In the genomic region with DNA sequence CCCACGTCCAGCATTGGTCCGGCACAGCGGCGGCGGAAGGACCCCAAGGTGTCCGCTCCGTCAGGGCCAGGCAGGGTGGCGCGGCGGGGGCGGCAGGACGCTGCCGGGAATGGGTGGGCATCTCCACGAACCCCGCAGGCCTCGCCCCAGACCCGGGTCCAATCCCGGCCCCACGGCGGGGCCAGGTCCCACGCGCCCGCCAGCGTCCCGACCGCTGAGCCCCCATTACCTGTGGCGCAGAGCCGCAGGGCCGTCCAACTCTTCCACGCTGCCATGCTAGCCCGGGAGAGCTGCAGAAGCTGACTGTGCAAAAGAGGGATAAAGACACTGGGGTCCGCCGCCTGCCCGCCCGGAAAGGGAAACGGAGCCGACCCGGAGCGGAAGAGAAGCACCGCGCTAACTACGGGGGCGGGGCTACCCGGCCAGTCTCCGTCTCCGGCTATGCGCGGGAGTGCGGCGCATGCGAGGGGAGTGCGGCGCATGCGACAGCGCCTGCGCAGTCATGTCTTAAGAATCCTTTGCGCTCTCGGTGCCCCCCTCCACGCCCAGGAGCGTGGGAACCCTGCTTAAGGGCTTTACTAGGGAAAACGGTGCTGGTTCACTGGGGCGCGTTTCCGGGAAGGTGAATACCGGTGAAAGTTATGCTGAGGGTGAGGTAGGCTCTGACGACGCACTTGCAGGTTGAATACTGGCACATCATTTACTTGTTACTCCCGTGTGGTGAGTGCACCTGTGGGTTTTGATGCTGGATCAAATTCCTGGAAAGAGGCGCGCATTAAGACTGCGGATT, we compare ENCODE assay signal across 1 cellular context.
TF ChIP-seq lines count a peak whose summit lies in the region.

A gene with protein sequence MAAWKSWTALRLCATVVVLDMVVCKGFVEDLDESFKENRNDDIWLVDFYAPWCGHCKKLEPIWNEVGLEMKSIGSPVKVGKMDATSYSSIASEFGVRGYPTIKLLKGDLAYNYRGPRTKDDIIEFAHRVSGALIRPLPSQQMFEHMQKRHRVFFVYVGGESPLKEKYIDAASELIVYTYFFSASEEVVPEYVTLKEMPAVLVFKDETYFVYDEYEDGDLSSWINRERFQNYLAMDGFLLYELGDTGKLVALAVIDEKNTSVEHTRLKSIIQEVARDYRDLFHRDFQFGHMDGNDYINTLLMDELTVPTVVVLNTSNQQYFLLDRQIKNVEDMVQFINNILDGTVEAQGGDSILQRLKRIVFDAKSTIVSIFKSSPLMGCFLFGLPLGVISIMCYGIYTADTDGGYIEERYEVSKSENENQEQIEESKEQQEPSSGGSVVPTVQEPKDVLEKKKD (minus strand): TSS at position 402 of the 790 bp plus-strand sequence. CDS start 127 bp downstream, at position 275.

TF ChIP-seq in K562, 482 proteins besides CTCF, POLR2A, EP300 and RAD21 (continued from another document and continues in another):
- TF ChIP-seq ZZZ3 (IDR thresholded peaks at IDR 0.05) = no peak
- TF ChIP-seq, protein P1, sequence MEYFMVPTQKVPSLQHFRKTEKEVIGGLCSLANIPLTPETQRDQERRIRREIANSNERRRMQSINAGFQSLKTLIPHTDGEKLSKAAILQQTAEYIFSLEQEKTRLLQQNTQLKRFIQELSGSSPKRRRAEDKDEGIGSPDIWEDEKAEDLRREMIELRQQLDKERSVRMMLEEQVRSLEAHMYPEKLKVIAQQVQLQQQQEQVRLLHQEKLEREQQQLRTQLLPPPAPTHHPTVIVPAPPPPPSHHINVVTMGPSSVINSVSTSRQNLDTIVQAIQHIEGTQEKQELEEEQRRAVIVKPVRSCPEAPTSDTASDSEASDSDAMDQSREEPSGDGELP (CRISPR knock-in tag; IDR thresholded peaks at IDR 0.05; ENCODE audit: borderline replicate concordance) = peak; percentile 57; the same call in 1 of the 2 replicates
- no peak for TF ChIP-seq NCOA2 (IDR thresholded peaks at IDR 0.05; ENCODE audit: partially characterized antibody in 2 of 2)
- no peak for TF ChIP-seq POLR2H (tag; IDR thresholded peaks at IDR 0.05; ENCODE audit: low read depth)
- TF ChIP-seq MYBL2 (IDR thresholded peaks at IDR 0.05; ENCODE audit: low read depth) = no peak
- no peak for TF ChIP-seq MYBL2 (CRISPR knock-in tag; IDR thresholded peaks at IDR 0.05; ENCODE audit: borderline replicate concordance)
- TF ChIP-seq, protein P2, sequence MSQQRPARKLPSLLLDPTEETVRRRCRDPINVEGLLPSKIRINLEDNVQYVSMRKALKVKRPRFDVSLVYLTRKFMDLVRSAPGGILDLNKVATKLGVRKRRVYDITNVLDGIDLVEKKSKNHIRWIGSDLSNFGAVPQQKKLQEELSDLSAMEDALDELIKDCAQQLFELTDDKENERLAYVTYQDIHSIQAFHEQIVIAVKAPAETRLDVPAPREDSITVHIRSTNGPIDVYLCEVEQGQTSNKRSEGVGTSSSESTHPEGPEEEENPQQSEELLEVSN (IDR thresholded peaks at IDR 0.05; ENCODE audit: borderline replicate concordance in 1 of 2, extremely low read depth in 1 of 2, insufficient read depth in 1 of 2, insufficient read length in 1 of 2, low read depth in 1 of 2, low read length in 1 of 2, poor library complexity in 1 of 2, severe bottlenecking in 1 of 2) = peak; percentile 96 to 99
- no peak for TF ChIP-seq HNRNPK (IDR thresholded peaks at IDR 0.05; ENCODE audit: low read depth, low read length, poor library complexity, severe bottlenecking)
- TF ChIP-seq ZBTB5 (IDR thresholded peaks at IDR 0.05) = no peak
- TF ChIP-seq RNF2 (IDR thresholded peaks at IDR 0.05) = peak; percentile 49
- no peak for TF ChIP-seq ZNF830 (CRISPR knock-in tag; IDR thresholded peaks at IDR 0.05)
- no peak for TF ChIP-seq ATF1 (CRISPR knock-in tag; IDR thresholded peaks at IDR 0.05)
- TF ChIP-seq ATF1 (tag; IDR thresholded peaks at IDR 0.05) = peak; percentile 46
- TF ChIP-seq ZNF436 (CRISPR knock-in tag; IDR thresholded peaks at IDR 0.05) = no peak
- TF ChIP-seq ZNF316 (IDR thresholded peaks at IDR 0.05) = peak; percentile 81
- TF ChIP-seq, protein P3, sequence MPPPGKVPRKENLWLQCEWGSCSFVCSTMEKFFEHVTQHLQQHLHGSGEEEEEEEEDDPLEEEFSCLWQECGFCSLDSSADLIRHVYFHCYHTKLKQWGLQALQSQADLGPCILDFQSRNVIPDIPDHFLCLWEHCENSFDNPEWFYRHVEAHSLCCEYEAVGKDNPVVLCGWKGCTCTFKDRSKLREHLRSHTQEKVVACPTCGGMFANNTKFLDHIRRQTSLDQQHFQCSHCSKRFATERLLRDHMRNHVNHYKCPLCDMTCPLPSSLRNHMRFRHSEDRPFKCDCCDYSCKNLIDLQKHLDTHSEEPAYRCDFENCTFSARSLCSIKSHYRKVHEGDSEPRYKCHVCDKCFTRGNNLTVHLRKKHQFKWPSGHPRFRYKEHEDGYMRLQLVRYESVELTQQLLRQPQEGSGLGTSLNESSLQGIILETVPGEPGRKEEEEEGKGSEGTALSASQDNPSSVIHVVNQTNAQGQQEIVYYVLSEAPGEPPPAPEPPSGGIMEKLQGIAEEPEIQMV (tag; conservative IDR thresholded peaks at IDR 0.05; ENCODE audit: low read depth) = no peak
- TF ChIP-seq CBX3 (IDR thresholded peaks at IDR 0.05; ENCODE audit: borderline replicate concordance in 1 of 2, low read length in 2 of 2) = no peak; a peak in 1 of 3 replicates
- TF ChIP-seq BRD4 (IDR thresholded peaks at IDR 0.05) = no peak
- TF ChIP-seq CSDE1 (IDR thresholded peaks at IDR 0.05) = no peak
- peak; percentile 78 for TF ChIP-seq CREM (IDR thresholded peaks at IDR 0.05; ENCODE audit: low read depth)
- no peak for TF ChIP-seq ZKSCAN8 (CRISPR knock-in tag; IDR thresholded peaks at IDR 0.05)
- no peak for TF ChIP-seq PPARD (CRISPR knock-in tag; IDR thresholded peaks at IDR 0.05)
- TF ChIP-seq GABPA (tag; conservative IDR thresholded peaks at IDR 0.05; ENCODE audit: low read depth) = peak; percentile 93
- no peak for TF ChIP-seq ZNF24 (IDR thresholded peaks at IDR 0.05)
- no peak for TF ChIP-seq TFE3 (CRISPR knock-in tag; IDR thresholded peaks at IDR 0.05)
- no peak for TF ChIP-seq NR1H2 (CRISPR knock-in tag; IDR thresholded peaks at IDR 0.05)
- no peak for TF ChIP-seq CHD1 (IDR thresholded peaks at IDR 0.05; ENCODE audit: low read length)
- no peak for TF ChIP-seq HOXB6 (CRISPR knock-in tag; IDR thresholded peaks at IDR 0.05; ENCODE audit: borderline replicate concordance)
- no peak for TF ChIP-seq ARID2 (IDR thresholded peaks at IDR 0.05)
- TF ChIP-seq E2F3 (CRISPR knock-in tag; IDR thresholded peaks at IDR 0.05) = no peak
- peak; percentile 95 to 96 for TF ChIP-seq NRF1 (conservative IDR thresholded peaks at IDR 0.05 in 1 of 2, IDR thresholded peaks at IDR 0.05 in 1 of 2)
- TF ChIP-seq, protein P4, sequence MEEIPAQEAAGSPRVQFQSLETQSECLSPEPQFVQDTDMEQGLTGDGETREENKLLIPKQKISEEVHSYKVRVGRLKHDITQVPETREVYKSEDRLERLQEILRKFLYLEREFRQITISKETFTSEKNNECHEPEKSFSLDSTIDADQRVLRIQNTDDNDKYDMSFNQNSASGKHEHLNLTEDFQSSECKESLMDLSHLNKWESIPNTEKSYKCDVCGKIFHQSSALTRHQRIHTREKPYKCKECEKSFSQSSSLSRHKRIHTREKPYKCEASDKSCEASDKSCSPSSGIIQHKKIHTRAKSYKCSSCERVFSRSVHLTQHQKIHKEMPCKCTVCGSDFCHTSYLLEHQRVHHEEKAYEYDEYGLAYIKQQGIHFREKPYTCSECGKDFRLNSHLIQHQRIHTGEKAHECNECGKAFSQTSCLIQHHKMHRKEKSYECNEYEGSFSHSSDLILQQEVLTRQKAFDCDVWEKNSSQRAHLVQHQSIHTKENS (CRISPR knock-in tag; IDR thresholded peaks at IDR 0.05) = no peak
- TF ChIP-seq, protein P5, sequence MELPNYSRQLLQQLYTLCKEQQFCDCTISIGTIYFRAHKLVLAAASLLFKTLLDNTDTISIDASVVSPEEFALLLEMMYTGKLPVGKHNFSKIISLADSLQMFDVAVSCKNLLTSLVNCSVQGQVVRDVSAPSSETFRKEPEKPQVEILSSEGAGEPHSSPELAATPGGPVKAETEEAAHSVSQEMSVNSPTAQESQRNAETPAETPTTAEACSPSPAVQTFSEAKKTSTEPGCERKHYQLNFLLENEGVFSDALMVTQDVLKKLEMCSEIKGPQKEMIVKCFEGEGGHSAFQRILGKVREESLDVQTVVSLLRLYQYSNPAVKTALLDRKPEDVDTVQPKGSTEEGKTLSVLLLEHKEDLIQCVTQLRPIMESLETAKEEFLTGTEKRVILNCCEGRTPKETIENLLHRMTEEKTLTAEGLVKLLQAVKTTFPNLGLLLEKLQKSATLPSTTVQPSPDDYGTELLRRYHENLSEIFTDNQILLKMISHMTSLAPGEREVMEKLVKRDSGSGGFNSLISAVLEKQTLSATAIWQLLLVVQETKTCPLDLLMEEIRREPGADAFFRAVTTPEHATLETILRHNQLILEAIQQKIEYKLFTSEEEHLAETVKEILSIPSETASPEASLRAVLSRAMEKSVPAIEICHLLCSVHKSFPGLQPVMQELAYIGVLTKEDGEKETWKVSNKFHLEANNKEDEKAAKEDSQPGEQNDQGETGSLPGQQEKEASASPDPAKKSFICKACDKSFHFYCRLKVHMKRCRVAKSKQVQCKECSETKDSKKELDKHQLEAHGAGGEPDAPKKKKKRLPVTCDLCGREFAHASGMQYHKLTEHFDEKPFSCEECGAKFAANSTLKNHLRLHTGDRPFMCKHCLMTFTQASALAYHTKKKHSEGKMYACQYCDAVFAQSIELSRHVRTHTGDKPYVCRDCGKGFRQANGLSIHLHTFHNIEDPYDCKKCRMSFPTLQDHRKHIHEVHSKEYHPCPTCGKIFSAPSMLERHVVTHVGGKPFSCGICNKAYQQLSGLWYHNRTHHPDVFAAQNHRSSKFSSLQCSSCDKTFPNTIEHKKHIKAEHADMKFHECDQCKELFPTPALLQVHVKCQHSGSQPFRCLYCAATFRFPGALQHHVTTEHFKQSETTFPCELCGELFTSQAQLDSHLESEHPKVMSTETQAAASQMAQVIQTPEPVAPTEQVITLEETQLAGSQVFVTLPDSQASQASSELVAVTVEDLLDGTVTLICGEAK (IDR thresholded peaks at IDR 0.05) = peak; percentile 93
- TF ChIP-seq, protein P5 (CRISPR knock-in tag; IDR thresholded peaks at IDR 0.05) = no peak
- TF ChIP-seq GABPB1 (CRISPR knock-in tag; IDR thresholded peaks at IDR 0.05) = peak; percentile 90
- TF ChIP-seq NCOA1 (IDR thresholded peaks at IDR 0.05; ENCODE audit: low read depth) = peak; percentile 77
- peak; percentile 90 for TF ChIP-seq L3MBTL2 (IDR thresholded peaks at IDR 0.05)
- TF ChIP-seq SOX6 (IDR thresholded peaks at IDR 0.05) = no peak
- TF ChIP-seq TEAD1 (CRISPR knock-in tag; IDR thresholded peaks at IDR 0.05) = peak in 1 of 2 experiments; percentile 76; a peak in 2 of 4 replicates
- no peak for TF ChIP-seq RBM22 (IDR thresholded peaks at IDR 0.05; ENCODE audit: low read depth, low read length, poor library complexity, severe bottlenecking)
